In the genomic region with DNA sequence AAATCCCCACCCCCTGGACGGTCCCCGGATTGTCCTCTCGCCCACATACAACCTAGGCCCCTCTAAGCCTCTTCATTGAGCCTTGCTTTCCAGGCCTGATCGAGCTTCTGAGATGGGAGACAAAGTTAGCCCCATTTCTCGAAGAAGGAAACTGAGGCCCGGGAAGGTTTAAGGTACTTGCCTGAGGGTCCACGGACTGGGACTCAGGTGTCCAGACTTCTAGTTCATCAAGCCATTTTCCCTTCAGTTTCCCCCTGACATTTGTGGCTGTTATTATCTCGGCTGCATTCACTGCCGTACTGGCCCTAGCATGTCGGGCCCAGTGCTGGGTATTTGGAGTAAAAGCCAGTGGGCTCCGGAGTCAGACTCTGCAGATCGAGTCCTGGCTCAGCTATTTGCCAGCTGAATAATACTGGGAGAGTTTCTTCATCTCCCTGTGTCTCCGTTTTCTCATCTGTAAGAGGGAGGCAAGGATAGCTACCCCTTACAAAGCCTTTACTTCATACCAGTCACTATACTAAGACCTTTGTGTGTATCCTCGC, we compare ENCODE assay signal across 8 cellular contexts. TPM values are rescaled to one million over a fixed set of nuclear protein-coding genes. Genes with fewer than 3 reads are reported as not detected.
DNase-seq lines count a peak whose midpoint lies in the region; TF ChIP-seq lines count a peak whose summit lies in the region.

No MANE protein-coding gene starts in this region.

- H2BK120ac ChIP-seq in trophoblast cell (ENCODE audit: insufficient read depth, low read length, poor library complexity) = peak overlapping the region; percentile 92

- H3K23ac ChIP-seq in trophoblast cell (ENCODE audit: low read length) = no peak overlapping the region

- peak overlapping the region; percentile 99 for H3K4ac ChIP-seq in trophoblast cell (ENCODE audit: low read depth, low read length)

- H3K36me3 ChIP-seq in cardiac muscle cell (peaks cover 10% of the 10 kb centered on the region), SJSA1 (peaks cover 49% of the 10 kb centered on the region), trophoblast cell (ENCODE audit: control insufficient read depth in 1 of 2, insufficient read depth in 2 of 2, low read length in 2 of 2) (peaks cover 0 to 10% of the 10 kb centered on the region in 2 experiments)

- H3K14ac ChIP-seq in trophoblast cell (ENCODE audit: low read length) = peak overlapping the region; percentile 94

- H3K27me3 ChIP-seq in cardiac muscle cell = no peaks in the 10 kb centered on the region
- no peaks in the 10 kb centered on the region for H3K27me3 ChIP-seq in SJSA1 (replicated peaks)
- H3K27me3 ChIP-seq in trophoblast cell (ENCODE audit: insufficient read depth, low read length) = no peaks in the 10 kb centered on the region

- H2AK5ac ChIP-seq in trophoblast cell (ENCODE audit: low read length) = peak overlapping the region; percentile 97

- H3K9me3 ChIP-seq in cardiac muscle cell (ENCODE audit: low read depth) = no peaks in the 10 kb centered on the region
- no peaks in the 10 kb centered on the region for H3K9me3 ChIP-seq in SJSA1 (replicated peaks)
- H3K9me3 ChIP-seq in trophoblast cell (ENCODE audit: insufficient read depth, low read depth, low read length) = no peaks in the 10 kb centered on the region

- WGBS in trophoblast cell (ENCODE audit: extremely low coverage, insufficient coverage, insufficient read length) = no CpG with 5 or more reads among the region's 14 CpGs

- peak overlapping the region; percentile 91 for H3K18ac ChIP-seq in trophoblast cell (ENCODE audit: low read length)

- H4K8ac ChIP-seq in trophoblast cell (ENCODE audit: low read depth, low read length) = peak overlapping the region; percentile 97

- TF ChIP-seq CTCF in cardiac muscle cell (IDR thresholded peaks at IDR 0.05; ENCODE audit: low read depth, low read length) (no peak), fibroblast of mammary gland (conservative IDR thresholded peaks at IDR 0.05; ENCODE audit: control insufficient read depth, insufficient read depth, low read depth, low read length) (no peak)

- H3K4me3 ChIP-seq in cardiac muscle cell (peak overlapping the region; percentile 72), SJSA1 (peak overlapping the region; percentile 80), fibroblast of mammary gland (ENCODE audit: control insufficient read depth, low read depth, low read length) (peak overlapping the region; percentile 95), trophoblast cell (ENCODE audit: low read depth, low read length) (peak overlapping the region; percentile 97)

- H3K4me1 ChIP-seq in cardiac muscle cell (ENCODE audit: low read depth) = no peaks in the 10 kb centered on the region
- peaks cover 23% of the 10 kb centered on the region for H3K4me1 ChIP-seq in SJSA1 (replicated peaks)
- peaks cover 6 to 21% of the 10 kb centered on the region in 2 experiments for H3K4me1 ChIP-seq in trophoblast cell (ENCODE audit: control insufficient read depth in 1 of 2, insufficient read depth in 2 of 2, low read length in 2 of 2)

- intact Hi-C loops in cardiac septum (cut with DNase I) = no loop called here
- intact Hi-C loops in posterior cingulate gyrus (cut with DNase I) = no loop called here

- peak overlapping the region; percentile 95 for H4K91ac ChIP-seq in trophoblast cell (ENCODE audit: low read depth, low read length)

- peak overlapping the region; percentile 79 for H3K4me2 ChIP-seq in trophoblast cell (ENCODE audit: low read length)

- H2BK5ac ChIP-seq in trophoblast cell (ENCODE audit: low read depth, low read length, poor library complexity) = peak overlapping the region; percentile 95

- peak overlapping the region; percentile 31 for H2BK12ac ChIP-seq in trophoblast cell (ENCODE audit: low read length)

- H4K12ac ChIP-seq in trophoblast cell (ENCODE audit: low read depth, low read length) = peak overlapping the region; percentile 87

- H3K27ac ChIP-seq in cardiac muscle cell = peak overlapping the region; percentile 97
- H3K27ac ChIP-seq in SJSA1 = peak overlapping the region; percentile 82
- H3K27ac ChIP-seq in trophoblast cell (ENCODE audit: low read depth, low read length) = peak overlapping the region; percentile 90

- peaks cover 15% of the 10 kb centered on the region for H3K79me2 ChIP-seq in trophoblast cell (ENCODE audit: control insufficient read depth, insufficient read depth, low read length, poor library complexity)

- peaks cover 11% of the 10 kb centered on the region for H3K79me1 ChIP-seq in trophoblast cell (ENCODE audit: low read length)

- peak overlapping the region; percentile 95 for H3K9ac ChIP-seq in trophoblast cell (ENCODE audit: low read length)

- H2AFZ ChIP-seq in trophoblast cell (ENCODE audit: insufficient read depth, low read length, poor library complexity) = peak overlapping the region; percentile 89

- no peak for DNase-seq in cardiac muscle cell (ENCODE audit: low read depth in 1 of 2, low spot score in 1 of 2)
- no peak for DNase-seq in cardiac septum (ENCODE audit: low spot score)
- DNase-seq in SJSA1 (ENCODE audit: low read depth in 1 of 2, low spot score in 2 of 2) = peak in 1 of 2 experiments; percentile 18
- no peak for DNase-seq in fibroblast of mammary gland (ENCODE audit: low read depth)
- DNase-seq in trophoblast cell = no peak
- DNase-seq in posterior cingulate gyrus = no peak
- DNase-seq in mucosa of gallbladder (ENCODE audit: low spot score) = no peak
- no peak for DNase-seq in MV-4-11 (lab: John Stamatoyannopoulos, UW)

RNA-seq across cellular contexts. Expression of gene RPRD1B, which starts 0.6 kb away (rescaled TPM):
- total RNA-seq in cardiac muscle cell (26.2 and 43.5 TPM in 2 replicates), cardiac septum (62.2 TPM), mucosa of gallbladder (30.5 TPM)
- polyA plus RNA-seq in cardiac muscle cell = 31.0 and 44.5 TPM in 2 replicates
- total RNA-seq in SJSA1 (2014; rRNA removed; shearing (Covaris generic)) = 27.9 and 50.7 TPM in 2 replicates
- polyA plus RNA-seq in trophoblast cell (2013) = 29.9 and 32.6 TPM in 2 replicates

RNA-seq across cellular contexts. Expression of gene TTI1, which starts 0.9 kb away (rescaled TPM):
- total RNA-seq in cardiac muscle cell (19.0 and 23.0 TPM in 2 replicates), cardiac septum (11.4 TPM), mucosa of gallbladder (19.1 TPM)
- polyA plus RNA-seq in cardiac muscle cell = 23.1 and 32.8 TPM in 2 replicates
- 14.4 and 16.1 TPM in 2 replicates for total RNA-seq in SJSA1 (2014; rRNA removed; shearing (Covaris generic))
- 14.6 and 14.7 TPM in 2 replicates for polyA plus RNA-seq in trophoblast cell (2013)
